Comparison of ENCODE assay signal across 8 cellular contexts in the genomic region with DNA sequence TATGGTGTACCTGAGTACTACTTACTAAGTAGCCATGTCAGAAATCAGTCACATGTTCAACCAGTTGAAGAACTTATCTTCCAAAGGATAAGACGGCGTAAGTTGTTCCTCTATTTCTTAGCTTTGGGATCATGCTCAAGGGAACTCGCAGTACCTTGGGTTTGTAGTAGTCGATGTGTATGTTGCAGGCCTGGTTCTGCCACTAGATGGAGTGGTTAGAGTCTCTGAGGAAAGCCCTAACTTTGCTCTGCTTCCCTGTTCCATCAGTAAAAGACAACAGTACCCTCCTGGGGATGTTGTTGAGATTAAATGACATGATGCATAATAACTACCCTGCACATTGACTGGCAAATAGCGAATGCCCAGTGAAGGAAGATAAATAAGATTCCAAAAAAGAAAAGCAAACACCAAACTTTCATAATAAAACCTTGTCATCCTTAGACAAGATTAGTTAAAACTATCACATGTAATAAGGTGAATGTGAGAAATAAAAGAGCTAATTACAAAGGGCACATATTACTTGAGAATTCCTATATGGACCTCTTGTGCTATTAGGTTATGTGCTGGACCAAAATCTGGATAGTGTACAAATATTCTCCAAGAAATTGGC.
DNase-seq lines count a peak whose midpoint lies in the region; ATAC-seq and TF ChIP-seq lines count a peak whose summit lies in the region.

No MANE protein-coding gene starts in this region.

- H3K56ac ChIP-seq in IMR-90 (ENCODE audit: extremely low read depth, insufficient read depth, low read length): no peak overlapping the region
- no peak overlapping the region for H3K56ac ChIP-seq in mesendoderm (ENCODE audit: low read length)

- H3K18ac ChIP-seq in IMR-90 (ENCODE audit: low read depth, low read length) (no peak overlapping the region), mesendoderm (ENCODE audit: low read length) (no peak overlapping the region)

- H3K79me2 ChIP-seq in DOHH2 (ENCODE audit: control insufficient read depth, low read length) (no peaks in the 10 kb centered on the region), mesendoderm (ENCODE audit: control insufficient read depth, insufficient read depth, low read length) (no peaks in the 10 kb centered on the region)

- H4K5ac ChIP-seq in IMR-90 (ENCODE audit: low read depth, low read length) (no peak overlapping the region), mesendoderm (ENCODE audit: low read length) (no peak overlapping the region)

- POLR2A ChIA-PET in IMR-90 (lab: Charles Lee; ENCODE audit: unreplicated experiment): no interaction called here

- H2BK120ac ChIP-seq in IMR-90 (ENCODE audit: low read depth, low read length) (no peak overlapping the region), mesendoderm (ENCODE audit: low read depth, low read length) (no peak overlapping the region)

- no TSS peak for BruUV-seq in IMR-90 (replicated peaks; lab: Mats Ljungman, UMichigan)

- H3K9me2 ChIP-seq in DOHH2 (replicated peaks; ENCODE audit: control insufficient read depth, low read length): no peaks in the 10 kb centered on the region

- peak; percentile 8 for DNase-seq in IMR-90
- peak; percentile 13 for DNase-seq in astrocyte of the cerebellum (ENCODE audit: low read depth)
- DNase-seq in mesendoderm: peak; percentile 69
- no peak for DNase-seq in sigmoid colon
- DNase-seq in NCI-H187 treated with DMSO at 0.1 percent for 48 hours (lab: John Stamatoyannopoulos, UW): no peak

- H3K9me3 ChIP-seq in DOHH2 (ENCODE audit: control insufficient read depth, insufficient read depth, low read length) (no peaks in the 10 kb centered on the region), IMR-90 (ENCODE audit: control insufficient read depth, insufficient read depth, low read length) (no peaks in the 10 kb centered on the region), sigmoid colon (no peaks in the 10 kb centered on the region)

- TF ChIP-seq CTCF in DOHH2 (IDR thresholded peaks at IDR 0.05; ENCODE audit: low read depth, low read length, poor library complexity, severe bottlenecking) (peak; percentile 59), IMR-90 (conservative IDR thresholded peaks at IDR 0.05; ENCODE audit: low read depth, low read length) (peak; percentile 38), astrocyte of the cerebellum (IDR thresholded peaks at IDR 0.05; ENCODE audit: low read depth, low read length, missing control alignments) (peak; percentile 85), sigmoid colon (IDR thresholded peaks at IDR 0.05) (peak in 1 of 4 experiments; percentile 9)

- H2AFZ ChIP-seq in IMR-90 (replicated peaks; ENCODE audit: low read length, poor library complexity): no peak overlapping the region

- intact Hi-C loops in IMR-90 (cut with micrococcal nuclease) (no loop called here), sigmoid colon (cut with DNase I) (no loop called here)

- no peak overlapping the region for H2AK5ac ChIP-seq in IMR-90 (ENCODE audit: low read depth, low read length)
- H2AK5ac ChIP-seq in mesendoderm (ENCODE audit: low read length): no peak overlapping the region

- TF ChIP-seq RAD21 in IMR-90 (IDR thresholded peaks at IDR 0.05; ENCODE audit: low read length): peak; percentile 32; the same call in 1 of the 2 replicates

- CTCF ChIA-PET in IMR-90 (lab: Yijun Ruan, JAX): interaction anchor here (0.6 to 0.9 kb wide), 3 partner anchors 9 to 214 kb away, joined by 3 to 4 read pairs (median 4); no protein-coding TSS in a partner anchor

- H2BK20ac ChIP-seq in IMR-90 (ENCODE audit: low read depth, low read length): no peak overlapping the region

- H3K79me1 ChIP-seq in IMR-90 (ENCODE audit: low read depth in 1 of 2, low read length in 2 of 2) (no peaks in the 10 kb centered on the region), mesendoderm (ENCODE audit: low read length) (no peaks in the 10 kb centered on the region)

- ATAC-seq in IMR-90 (ENCODE audit: low read depth) (peak; percentile 37; the same call in 1 of the 2 replicates), GM19455 (IDR thresholded peaks at IDR 0.05; ENCODE audit: unreplicated experiment) (no peak), HG02610 (IDR thresholded peaks at IDR 0.05; ENCODE audit: unreplicated experiment) (no peak)

- H3K4ac ChIP-seq in IMR-90 (ENCODE audit: low read depth, low read length) (no peak overlapping the region), mesendoderm (ENCODE audit: low read depth, low read length) (no peak overlapping the region)

- H3K23ac ChIP-seq in IMR-90 (ENCODE audit: low read depth, low read length) (no peak overlapping the region), mesendoderm (ENCODE audit: low read length) (no peak overlapping the region)

- H3K27ac ChIP-seq in DOHH2 (ENCODE audit: low read depth, low read length) (no peak overlapping the region), IMR-90 (ENCODE audit: insufficient read depth, low read length) (no peak overlapping the region), mesendoderm (ENCODE audit: low read depth, low read length) (no peak overlapping the region), sigmoid colon (no peak overlapping the region)

- H4K91ac ChIP-seq in IMR-90 (ENCODE audit: insufficient read depth, low read depth, low read length): no peak overlapping the region

- H3K4me1 ChIP-seq in DOHH2 (ENCODE audit: control insufficient read depth, low read length) (no peaks in the 10 kb centered on the region), IMR-90 (ENCODE audit: control insufficient read depth, insufficient read depth, low read length) (no peaks in the 10 kb centered on the region), mesendoderm (ENCODE audit: control insufficient read depth, low read depth, low read length) (no peaks in the 10 kb centered on the region), sigmoid colon (no peaks in the 10 kb centered on the region)

- H2AK9ac ChIP-seq in IMR-90 (replicated peaks; ENCODE audit: low read depth, low read length, poor library complexity): no peak overlapping the region

- 60% methylated on average over 1 of the region's 5 CpGs; no CpG with 5 or more reads in 1 of the 2 experiments for WGBS in IMR-90 (ENCODE audit: extremely low coverage in 2 of 2, insufficient read length in 1 of 2), 2 experiments
- WGBS in mesendoderm (ENCODE audit: extremely low coverage, insufficient coverage, low lambda C conversion rate): no CpG with 5 or more reads among the region's 5 CpGs
- 76 to 78% methylated on average over 5 of the region's 5 CpGs for WGBS in sigmoid colon, 2 donors

- H3K27me3 ChIP-seq in DOHH2 (ENCODE audit: control insufficient read depth, low read length): no peaks in the 10 kb centered on the region
- no peaks in the 10 kb centered on the region for H3K27me3 ChIP-seq in IMR-90 (ENCODE audit: control insufficient read depth, insufficient read depth, low read length)
- no peaks in the 10 kb centered on the region for H3K27me3 ChIP-seq in mesendoderm (ENCODE audit: insufficient read depth, low read length, poor library complexity)
- no peaks in the 10 kb centered on the region for H3K27me3 ChIP-seq in sigmoid colon

- TF ChIP-seq POLR2A in IMR-90 (IDR thresholded peaks at IDR 0.05; ENCODE audit: low read depth, low read length): no peak
- no peak for TF ChIP-seq POLR2A in sigmoid colon (IDR thresholded peaks at IDR 0.05)

- H2BK15ac ChIP-seq in IMR-90 (ENCODE audit: low read depth, low read length): no peak overlapping the region
- no peak overlapping the region for H2BK15ac ChIP-seq in mesendoderm (replicated peaks; ENCODE audit: low read depth)

- H3K4me3 ChIP-seq in DOHH2 (ENCODE audit: low read length) (no peak overlapping the region), IMR-90 (ENCODE audit: insufficient read depth, low read depth, low read length) (no peak overlapping the region), astrocyte of the cerebellum (ENCODE audit: low read depth, low read length) (no peak overlapping the region), mesendoderm (ENCODE audit: low read length) (no peak overlapping the region), sigmoid colon (no peak overlapping the region)

- H3K4me2 ChIP-seq in DOHH2 (ENCODE audit: low read length) (no peak overlapping the region), IMR-90 (ENCODE audit: low read depth, low read length) (no peak overlapping the region), mesendoderm (ENCODE audit: low read length) (no peak overlapping the region)

- dilution Hi-C loops in IMR-90 (cut with HindIII; ENCODE audit: low sequenced_read_pairs, unreplicated experiment): no loop called here

- H2BK5ac ChIP-seq in IMR-90 (ENCODE audit: low read depth, low read length, poor library complexity, severe bottlenecking) (no peak overlapping the region), mesendoderm (ENCODE audit: low read length) (no peak overlapping the region)

- no peak overlapping the region for H3K9ac ChIP-seq in IMR-90 (ENCODE audit: low read depth, low read length)
- no peak overlapping the region for H3K9ac ChIP-seq in mesendoderm (ENCODE audit: low read length)

- no peaks in the 10 kb centered on the region for H3K9me1 ChIP-seq in IMR-90 (ENCODE audit: insufficient read depth, low read length)

- no peak overlapping the region for H3K14ac ChIP-seq in IMR-90 (replicated peaks; ENCODE audit: low read depth, low read length)

- no peaks in the 10 kb centered on the region for H3F3A ChIP-seq in DOHH2 (ENCODE audit: control insufficient read depth, insufficient read depth)

- TF ChIP-seq EP300 in sigmoid colon (IDR thresholded peaks at IDR 0.05): no peak

- H3K36me3 ChIP-seq in DOHH2 (ENCODE audit: control insufficient read depth, low read length) (no peaks in the 10 kb centered on the region), IMR-90 (ENCODE audit: control insufficient read depth, insufficient read depth, low read length) (no peaks in the 10 kb centered on the region), mesendoderm (ENCODE audit: control insufficient read depth, insufficient read depth, low read length) (no peaks in the 10 kb centered on the region), sigmoid colon (no peaks in the 10 kb centered on the region)

- in situ Hi-C loops in IMR-90 (cut with MboI; ENCODE audit: low sequenced_read_pairs): no loop called here
- in situ Hi-C loops in astrocyte of the cerebellum (cut with HindIII; ENCODE audit: low sequenced_read_pairs): loop anchor here (5.0 kb wide), 1 partner anchor 75 kb away; no protein-coding TSS in a partner anchor

- H4K20me1 ChIP-seq in DOHH2 (ENCODE audit: control insufficient read depth, insufficient read depth, low read depth, low read length) (no peaks in the 10 kb centered on the region), IMR-90 (ENCODE audit: insufficient read depth, low read length) (no peaks in the 10 kb centered on the region)

- no peak overlapping the region for H4K8ac ChIP-seq in IMR-90 (ENCODE audit: low read depth in 2 of 2, low read length in 2 of 2)
- no peak overlapping the region for H4K8ac ChIP-seq in mesendoderm (ENCODE audit: low read depth, low read length)

TF ChIP-seq in IMR-90, 13 proteins besides CTCF, POLR2A, EP300 and RAD21:
- TF ChIP-seq FOS (IDR thresholded peaks at IDR 0.05; ENCODE audit: low read depth, low read length) (no peak), SMC3 (IDR thresholded peaks at IDR 0.05; ENCODE audit: low read depth, low read length) (peak; percentile 33; the same call in 1 of the 2 replicates)

Comparison
In these comparisons a context has a peak if more than half of its experiments do, and no peak if none do; other contexts are left out.
1. DNase-seq: peak in IMR-90 (single experiment), astrocyte of the cerebellum (single experiment) and mesendoderm (single experiment); none in sigmoid colon (single experiment) and NCI-H187 treated with DMSO at 0.1 percent for 48 hours (single experiment).